ENCODE assay signal across 8 cellular contexts in the genomic region with DNA sequence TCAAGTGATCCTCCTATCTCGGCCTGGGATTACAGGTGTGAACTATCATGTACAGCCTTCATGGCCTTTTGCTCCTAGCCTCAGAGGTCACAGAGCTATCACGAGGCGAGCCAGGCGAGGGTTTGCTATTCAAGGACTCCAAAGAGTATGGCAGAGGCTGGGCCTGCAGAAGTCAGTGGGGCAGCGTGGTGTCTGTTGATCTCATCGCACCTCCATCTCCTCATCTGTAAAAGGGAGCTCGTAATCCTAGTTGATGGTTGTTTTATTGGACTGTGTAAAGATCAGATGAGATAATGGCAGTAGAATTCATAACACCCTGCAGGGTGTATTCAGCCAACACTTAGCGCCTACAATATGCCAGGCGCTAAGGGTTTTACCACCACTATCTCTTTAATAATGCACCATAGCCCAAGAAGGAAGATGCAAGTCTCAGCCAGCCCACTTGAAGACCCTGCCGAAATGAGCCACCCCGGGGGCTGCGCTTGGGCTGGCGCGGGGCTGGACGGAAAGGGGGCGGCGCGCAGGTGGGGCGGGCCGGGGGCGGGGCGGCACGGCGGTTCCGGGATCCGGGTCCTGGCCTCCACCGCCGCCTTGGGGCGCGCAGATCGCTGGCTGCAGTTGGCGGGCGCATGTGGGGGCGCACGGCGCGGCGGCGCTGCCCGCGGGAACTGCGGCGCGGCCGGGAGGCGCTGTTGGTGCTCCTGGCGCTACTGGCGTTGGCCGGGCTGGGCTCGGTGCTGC. TPM values are rescaled to one million over a fixed set of nuclear protein-coding genes. Genes with fewer than 3 reads are reported as not detected.
DNase-seq lines count a peak whose midpoint lies in the region; ATAC-seq and TF ChIP-seq lines count a peak whose summit lies in the region.

A gene with protein sequence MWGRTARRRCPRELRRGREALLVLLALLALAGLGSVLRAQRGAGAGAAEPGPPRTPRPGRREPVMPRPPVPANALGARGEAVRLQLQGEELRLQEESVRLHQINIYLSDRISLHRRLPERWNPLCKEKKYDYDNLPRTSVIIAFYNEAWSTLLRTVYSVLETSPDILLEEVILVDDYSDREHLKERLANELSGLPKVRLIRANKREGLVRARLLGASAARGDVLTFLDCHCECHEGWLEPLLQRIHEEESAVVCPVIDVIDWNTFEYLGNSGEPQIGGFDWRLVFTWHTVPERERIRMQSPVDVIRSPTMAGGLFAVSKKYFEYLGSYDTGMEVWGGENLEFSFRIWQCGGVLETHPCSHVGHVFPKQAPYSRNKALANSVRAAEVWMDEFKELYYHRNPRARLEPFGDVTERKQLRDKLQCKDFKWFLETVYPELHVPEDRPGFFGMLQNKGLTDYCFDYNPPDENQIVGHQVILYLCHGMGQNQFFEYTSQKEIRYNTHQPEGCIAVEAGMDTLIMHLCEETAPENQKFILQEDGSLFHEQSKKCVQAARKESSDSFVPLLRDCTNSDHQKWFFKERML (plus strand): TSS at position 601 of the 741 bp plus-strand sequence. CDS start 29 bp downstream, at position 630.

- DNase-seq in Daoy (ENCODE audit: low read depth): peak; percentile 63
- DNase-seq in astrocyte of the hippocampus (ENCODE audit: low read depth, low spot score): peak; percentile 35
- DNase-seq in iPS-NIHi7 (ENCODE audit: extremely low spot score): peak; percentile 79
- DNase-seq in stimulated activated CD4-positive, alpha-beta T cell treated with anti-CD3 and anti-CD28 coated beads, Interleukin-15, amount 100 ng/mL, for 1 hour (ENCODE audit: low read depth in 1 of 2, low spot score in 1 of 2): peak; percentile 15 to 31
- DNase-seq in HUDEP-2 (lab: John Stamatoyannopoulos, UW; ENCODE audit: unreplicated experiment in 76 of 76): no peak

- ATAC-seq in HG02798 (IDR thresholded peaks at IDR 0.05; ENCODE audit: poor library complexity, unreplicated experiment): peak; percentile 53
- ATAC-seq in SK-N-SH treated with all-trans-retinoic acid at 6 μM for 48 hours: peak; percentile 57
- ATAC-seq in GM21528 (IDR thresholded peaks at IDR 0.05; ENCODE audit: low FRiP score, unreplicated experiment): no peak

TF ChIP-seq in SK-N-SH treated with all-trans-retinoic acid at 6 μM for 48 hours, 23 proteins besides CTCF, POLR2A, EP300 and RAD21:
- TF ChIP-seq PPARA (CRISPR knock-in tag; IDR thresholded peaks at IDR 0.05; ENCODE audit: borderline replicate concordance): no peak

RNA-seq across cellular contexts. Expression of the gene that starts here (rescaled TPM):
- total RNA-seq in Daoy (2014; rRNA removed; shearing (Covaris generic)): 5.3 TPM in 2 replicates

Comparison
In these comparisons a context has a peak if more than half of its experiments do, and no peak if none do; other contexts are left out.
1. DNase-seq: peak in Daoy (single experiment), astrocyte of the hippocampus (single experiment), iPS-NIHi7 (single experiment) and stimulated activated CD4-positive, alpha-beta T cell treated with anti-CD3 and anti-CD28 coated beads, Interleukin-15, amount 100 ng/mL, for 1 hour (2 of 2); none in HUDEP-2 (0 of 76).